Comparison of ENCODE assay signal across 10 cellular contexts in the genomic region with DNA sequence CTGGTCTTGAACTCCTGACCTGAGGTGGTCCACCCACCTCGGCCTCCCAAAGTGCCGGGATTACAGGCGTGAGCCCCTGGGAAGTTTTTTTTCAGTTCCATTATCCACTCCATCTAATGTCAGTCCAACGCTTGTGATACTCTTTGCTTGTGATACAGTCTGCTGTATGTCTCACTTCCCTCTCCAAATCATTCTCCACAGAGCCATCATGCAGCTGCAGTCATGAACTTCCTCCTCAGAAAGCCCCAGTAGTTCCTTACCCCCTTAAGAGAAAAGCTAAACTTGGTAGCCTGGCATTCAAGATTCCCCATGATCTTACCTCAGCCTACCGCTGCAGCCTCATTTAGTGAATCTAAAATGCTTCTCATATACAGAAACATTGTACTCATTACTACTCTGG. TPM values are rescaled to one million over a fixed set of nuclear protein-coding genes. Genes with fewer than 3 reads are reported as not detected.
DNase-seq lines count a peak whose midpoint lies in the region; ATAC-seq and TF ChIP-seq lines count a peak whose summit lies in the region.
"Had no signal": no experiment of that assay in that cellular context is flagged by ENCODE, and none has a peak within 500 bp of the region (broad histone marks: within the 10 kb centered on the region; RNA-seq: fewer than 3 reads in every experiment).

No MANE protein-coding gene starts in this region.

- H3K9me3 ChIP-seq in OCI-LY3 (ENCODE audit: insufficient read depth, low read length) (no peaks in the 10 kb centered on the region), sigmoid colon (no peaks in the 10 kb centered on the region)
- H3K9me3 ChIP-seq: suprapubic skin had no signal

- H3K9ac ChIP-seq in OCI-LY3 (ENCODE audit: low read length): peak overlapping the region; percentile 69

- CTCF ChIA-PET in activated naive CD4-positive, alpha-beta T cell treated with anti-CD3 and anti-CD28 coated beads, Interleukin-2, amount 10 ng/mL, durations not matched to agents 7 days and 5 days (lab: Charles Lee): no interaction called here

- H3K27ac Mint-ChIP-seq in activated naive CD4-positive, alpha-beta T cell treated with anti-CD3 and anti-CD28 coated beads, Interleukin-2, amount 10 ng/mL, durations not matched to agents 7 days and 5 days: no peak overlapping the region
- peak overlapping the region; percentile 80 to 98 for H3K27ac Mint-ChIP-seq in effector memory CD8-positive, alpha-beta T cell
- H3K27ac Mint-ChIP-seq in stimulated activated naive CD8-positive, alpha-beta T cell treated with anti-CD3 and anti-CD28 coated beads, Interleukin-15, amount 100 ng/mL, for 72 hours: peak overlapping the region; percentile 72 to 93

- ATAC-seq in effector memory CD8-positive, alpha-beta T cell (replicated peaks): no peak
- no peak for ATAC-seq in stimulated activated naive CD8-positive, alpha-beta T cell treated with anti-CD3 and anti-CD28 coated beads, Interleukin-15, amount 100 ng/mL, for 72 hours
- no peak for ATAC-seq in sciatic nerve

- H2AFZ ChIP-seq in OCI-LY3 (ENCODE audit: low read depth, low read length): no peak overlapping the region

- 74 to 86% methylated on average over 5 of the region's 5 CpGs for WGBS in sigmoid colon, 2 donors

- intact Hi-C loops in sigmoid colon (cut with DNase I): no loop called here
- intact Hi-C loops in sciatic nerve (cut with DNase I): no loop called here

- peak overlapping the region; percentile 42 for H3K4me3 Mint-ChIP-seq in activated naive CD4-positive, alpha-beta T cell treated with anti-CD3 and anti-CD28 coated beads, Interleukin-2, amount 10 ng/mL, durations not matched to agents 7 days and 5 days
- peak overlapping the region; percentile 82 to 97 for H3K4me3 Mint-ChIP-seq in effector memory CD8-positive, alpha-beta T cell
- H3K4me3 Mint-ChIP-seq in stimulated activated naive CD8-positive, alpha-beta T cell treated with anti-CD3 and anti-CD28 coated beads, Interleukin-15, amount 100 ng/mL, for 72 hours: peak overlapping the region; percentile 22 to 69

- TF ChIP-seq POLR2A in sigmoid colon (IDR thresholded peaks at IDR 0.05): no peak

- peak overlapping the region; percentile 99 for H3K27ac ChIP-seq in OCI-LY3 (ENCODE audit: low read length)
- H3K27ac ChIP-seq in sigmoid colon: no peak overlapping the region
- H3K27ac ChIP-seq: suprapubic skin had no signal

- peaks cover 13% of the 10 kb centered on the region for H4K20me1 ChIP-seq in OCI-LY3 (ENCODE audit: insufficient read depth, low read length)

- no peak for DNase-seq in activated naive CD4-positive, alpha-beta T cell treated with anti-CD3 and anti-CD28 coated beads, Interleukin-2, amount 10 ng/mL, durations not matched to agents 7 days and 5 days
- no peak for DNase-seq in activated naive CD4-positive, alpha-beta T cell treated with anti-CD3 and anti-CD28 coated beads, Interleukin-2, amount 50 U/mL, for 16 hours
- DNase-seq in effector memory CD8-positive, alpha-beta T cell: no peak
- DNase-seq in stimulated activated naive CD8-positive, alpha-beta T cell treated with anti-CD3 and anti-CD28 coated beads, Interleukin-15, amount 100 ng/mL, for 72 hours: no peak
- DNase-seq in NCI-H187 treated with DMSO at 0.1 percent for 48 hours (lab: John Stamatoyannopoulos, UW) (no peak), sigmoid colon (no peak), sciatic nerve (ENCODE audit: low spot score) (no peak)
- DNase-seq: H7 had no signal

- peak overlapping the region; percentile 99 for H3K4me2 ChIP-seq in OCI-LY3 (ENCODE audit: low read length)

- H3K4me1 ChIP-seq in OCI-LY3 (ENCODE audit: low read length): peaks cover 35% of the 10 kb centered on the region
- H3K4me1 ChIP-seq in sigmoid colon: peaks cover 0 to 40% (median 36%) of the 10 kb centered on the region in 4 donors

- TF ChIP-seq EP300 in sigmoid colon (IDR thresholded peaks at IDR 0.05): no peak

- peak overlapping the region; percentile 92 for H3K4me3 ChIP-seq in OCI-LY3 (ENCODE audit: low read length)
- no peak overlapping the region for H3K4me3 ChIP-seq in sigmoid colon
- H3K4me3 ChIP-seq: suprapubic skin had no signal

- H3K27me3 ChIP-seq in OCI-LY3 (ENCODE audit: low read depth, low read length) (no peaks in the 10 kb centered on the region), sigmoid colon (no peaks in the 10 kb centered on the region)
- H3K27me3 ChIP-seq: suprapubic skin had no signal

- H3K36me3 ChIP-seq in OCI-LY3 (replicated peaks; ENCODE audit: low read depth, low read length) (peaks cover 49% of the 10 kb centered on the region), sigmoid colon (peaks cover 14 to 49% (median 30%) of the 10 kb centered on the region in 4 donors)

- no peaks in the 10 kb centered on the region for H3K9me3 Mint-ChIP-seq in activated naive CD4-positive, alpha-beta T cell treated with anti-CD3 and anti-CD28 coated beads, Interleukin-2, amount 10 ng/mL, durations not matched to agents 7 days and 5 days
- H3K9me3 Mint-ChIP-seq in effector memory CD8-positive, alpha-beta T cell: no peaks in the 10 kb centered on the region
- H3K9me3 Mint-ChIP-seq in stimulated activated naive CD8-positive, alpha-beta T cell treated with anti-CD3 and anti-CD28 coated beads, Interleukin-15, amount 100 ng/mL, for 72 hours: no peaks in the 10 kb centered on the region

- no peaks in the 10 kb centered on the region for H3K27me3 Mint-ChIP-seq in activated naive CD4-positive, alpha-beta T cell treated with anti-CD3 and anti-CD28 coated beads, Interleukin-2, amount 10 ng/mL, durations not matched to agents 7 days and 5 days
- H3K27me3 Mint-ChIP-seq in effector memory CD8-positive, alpha-beta T cell: no peaks in the 10 kb centered on the region
- no peaks in the 10 kb centered on the region for H3K27me3 Mint-ChIP-seq in stimulated activated naive CD8-positive, alpha-beta T cell treated with anti-CD3 and anti-CD28 coated beads, Interleukin-15, amount 100 ng/mL, for 72 hours

- peaks cover 58% of the 10 kb centered on the region for H3K4me1 Mint-ChIP-seq in activated naive CD4-positive, alpha-beta T cell treated with anti-CD3 and anti-CD28 coated beads, Interleukin-2, amount 10 ng/mL, durations not matched to agents 7 days and 5 days
- H3K4me1 Mint-ChIP-seq in effector memory CD8-positive, alpha-beta T cell (ENCODE audit: low read depth in 2 of 2): peaks cover 42 to 45% of the 10 kb centered on the region in 2 donors
- H3K4me1 Mint-ChIP-seq in stimulated activated naive CD8-positive, alpha-beta T cell treated with anti-CD3 and anti-CD28 coated beads, Interleukin-15, amount 100 ng/mL, for 72 hours: peaks cover 50% of the 10 kb centered on the region

- TF ChIP-seq CTCF in OCI-LY3 (IDR thresholded peaks at IDR 0.05; ENCODE audit: low read depth, low read length) (no peak), sigmoid colon (IDR thresholded peaks at IDR 0.05) (no peak)

- H3K79me2 ChIP-seq in OCI-LY3 (ENCODE audit: low read length): peaks cover 72% of the 10 kb centered on the region

- H3K36me3 Mint-ChIP-seq in activated naive CD4-positive, alpha-beta T cell treated with anti-CD3 and anti-CD28 coated beads, Interleukin-2, amount 10 ng/mL, durations not matched to agents 7 days and 5 days: peaks cover 60% of the 10 kb centered on the region
- peaks cover 69% of the 10 kb centered on the region for H3K36me3 Mint-ChIP-seq in effector memory CD8-positive, alpha-beta T cell (ENCODE audit: insufficient read depth)

RNA-seq across cellular contexts. Expression of gene ARPC4, which starts 2.3 kb away (rescaled TPM):
- total RNA-seq in sigmoid colon: 100 to 1,000 TPM in 3 of 4 donors, 10 to 100 TPM in 1; 75.6 to 150 (median 128) TPM
- 100 to 1,000 TPM; 190 to 240 (median 211) TPM for polyA plus RNA-seq in sigmoid colon
- total RNA-seq in sciatic nerve: 117 TPM

RNA-seq across cellular contexts. Expression of gene TADA3, which starts 2.9 kb away (rescaled TPM):
- total RNA-seq in sigmoid colon (10 to 100 TPM; 53.2 to 72.9 (median 67.6) TPM), sciatic nerve (43.1 TPM)
- polyA plus RNA-seq in sigmoid colon: 10 to 100 TPM; 52.2 to 87.1 (median 78.4) TPM

RNA-seq across cellular contexts. Expression of gene TTLL3, which starts 14.8 kb away (rescaled TPM):
- total RNA-seq in sigmoid colon (100 to 1,000 TPM in 1 of 4 donors, 10 to 100 TPM in 3; 32.9 to 117 (median 45.1) TPM), sciatic nerve (113 TPM)
- polyA plus RNA-seq in sigmoid colon: 10 to 100 TPM in 1 of 3 donors, 1 to 10 TPM in 2; 4.4 to 46.4 (median 9.0) TPM

RNA-seq across cellular contexts. Expression of gene CAMK1, which starts 25.5 kb away (rescaled TPM):
- total RNA-seq in sigmoid colon (10 to 100 TPM; 45.7 to 57.8 (median 56.5) TPM), sciatic nerve (26.9 TPM)
- polyA plus RNA-seq in sigmoid colon: 10 to 100 TPM; 14.0 to 21.6 (median 19.7) TPM

RNA-seq across cellular contexts. Expression of gene OGG1, which starts 45.5 kb away (rescaled TPM):
- 10 to 100 TPM; 22.5 to 34.6 (median 31.4) TPM for total RNA-seq in sigmoid colon
- 10 to 100 TPM; 15.6 to 23.6 (median 16.9) TPM for polyA plus RNA-seq in sigmoid colon
- total RNA-seq in sciatic nerve: 31.2 TPM
